21 cellular contexts compared by ENCODE assay signal in the genomic region with DNA sequence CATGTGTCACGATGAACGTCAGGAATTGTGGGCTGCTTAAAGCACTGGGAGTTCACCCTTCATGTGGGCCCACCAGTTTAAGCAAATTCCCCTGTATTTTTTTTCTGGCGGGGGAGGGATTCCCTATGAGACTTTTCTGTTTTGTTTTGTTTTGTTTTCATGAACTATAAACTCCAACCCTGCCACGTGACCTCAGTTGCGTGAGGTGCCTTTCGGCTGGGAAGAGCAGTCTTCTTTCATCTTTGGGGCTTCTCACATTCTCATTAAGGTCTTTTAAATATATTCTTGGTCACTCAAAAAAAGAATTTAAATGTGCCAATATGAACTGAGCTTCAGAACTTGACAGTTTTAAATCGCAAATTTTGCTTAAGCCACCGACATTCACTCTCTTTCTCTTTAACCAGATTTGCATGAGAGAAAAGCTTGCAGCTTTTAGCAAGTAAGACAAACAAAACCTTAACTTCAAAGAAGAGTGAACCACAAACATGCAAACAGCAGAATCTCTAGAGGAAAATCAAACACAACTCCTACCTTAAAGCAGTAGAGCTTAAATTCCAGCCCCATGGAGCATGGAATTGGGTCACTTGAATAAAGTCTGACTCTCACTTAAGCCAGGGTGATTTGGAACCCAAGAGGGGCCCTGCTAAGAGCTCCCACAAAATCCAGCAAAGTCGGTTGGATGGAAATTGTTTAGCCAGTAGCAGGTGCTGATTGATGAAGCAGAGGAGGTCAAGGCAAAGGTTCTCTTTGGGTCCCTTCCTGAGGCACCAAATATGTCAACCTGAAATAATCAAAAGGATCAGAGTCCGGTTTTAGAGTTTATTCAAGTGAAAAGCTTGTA.
DNase-seq lines count a peak whose midpoint lies in the region; ATAC-seq, FAIRE-seq and TF ChIP-seq lines count a peak whose summit lies in the region.
"Had no signal": no experiment of that assay in that cellular context is flagged by ENCODE, and none has a peak within 500 bp of the region (broad histone marks: within the 10 kb centered on the region; RNA-seq: fewer than 3 reads in every experiment).

No MANE protein-coding gene starts in this region.

- CTCF ChIA-PET in SK-N-SH (lab: Yijun Ruan, JAX), result no interaction called here

- no peak overlapping the region for H3K23ac ChIP-seq in mesenchymal stem cell (ENCODE audit: low read length in 2 of 2)

- H3K9ac ChIP-seq in SK-N-SH, result no peak overlapping the region
- no peak overlapping the region for H3K9ac ChIP-seq in mesenchymal stem cell (ENCODE audit: low read length)
- H3K9ac ChIP-seq: BLaER1 treated with 17β-estradiol and CSF1 and Interleukin-3, amounts not matched to agents 10 nM and 100 nM had no signal

- H2BK15ac ChIP-seq in mesenchymal stem cell (ENCODE audit: low read depth, poor library complexity, severe bottlenecking), result no peak overlapping the region

- H2AFZ ChIP-seq in SK-N-SH (ENCODE audit: low read depth) (no peak overlapping the region), mesenchymal stem cell (ENCODE audit: low read depth, low read length) (no peak overlapping the region)

- no peaks in the 10 kb centered on the region for H3K79me2 ChIP-seq in SK-N-SH (ENCODE audit: insufficient read depth)

- no peak for TF ChIP-seq RAD21 in SK-N-SH (IDR thresholded peaks at IDR 0.05; ENCODE audit: low read length)

- ATAC-seq in SK-N-SH treated with all-trans-retinoic acid at 6 μM for 48 hours (no peak), GM18907 (IDR thresholded peaks at IDR 0.05; ENCODE audit: unreplicated experiment) (no peak)
- ATAC-seq: CD8-positive, alpha-beta T cell; HCT116 had no signal

- H3K9me3 ChIP-seq in SK-N-SH, result no peaks in the 10 kb centered on the region
- H3K9me3 ChIP-seq in mesenchymal stem cell (ENCODE audit: control insufficient read depth, low read length), result no peaks in the 10 kb centered on the region
- H3K9me3 ChIP-seq: BLaER1 treated with 17β-estradiol and CSF1 and Interleukin-3, amounts not matched to agents 10 nM and 100 nM had no signal

- H3K27ac ChIP-seq in SK-N-SH (ENCODE audit: low read depth in 2 of 2, low read length in 1 of 2) (no peak overlapping the region), mesenchymal stem cell (ENCODE audit: low read length, poor library complexity, severe bottlenecking) (no peak overlapping the region)
- H3K27ac ChIP-seq: 22Rv1; BLaER1 treated with 17β-estradiol and CSF1 and Interleukin-3, amounts not matched to agents 10 nM and 100 nM; RWPE1 had no signal

- no peaks in the 10 kb centered on the region for H4K20me1 ChIP-seq in SK-N-SH (ENCODE audit: insufficient read depth)
- H4K20me1 ChIP-seq: BLaER1 treated with 17β-estradiol and CSF1 and Interleukin-3, amounts not matched to agents 10 nM and 100 nM had no signal

- H3K4me3 ChIP-seq in SK-N-SH (ENCODE audit: low read depth in 2 of 2, low read length in 1 of 2), result peak overlapping the region in 1 of 2 experiments; percentile 45; a peak in 1 of 4 replicates
- H3K4me3 ChIP-seq in mesenchymal stem cell (ENCODE audit: insufficient read depth in 1 of 2, low read depth in 1 of 2, low read length in 2 of 2), result no peak overlapping the region
- H3K4me3 ChIP-seq: BLaER1 treated with 17β-estradiol and CSF1 and Interleukin-3, amounts not matched to agents 10 nM and 100 nM had no signal

- H3K79me1 ChIP-seq in mesenchymal stem cell (replicated peaks; ENCODE audit: low read length, poor library complexity, severe bottlenecking), result no peaks in the 10 kb centered on the region

- H3F3A ChIP-seq in SK-N-SH (replicated peaks; ENCODE audit: insufficient read depth), result no peaks in the 10 kb centered on the region

- H2BK120ac ChIP-seq in mesenchymal stem cell (ENCODE audit: low read depth, low read length), result no peak overlapping the region

- POLR2A ChIA-PET in SK-N-SH (lab: Yijun Ruan, JAX), result no interaction called here

- H3K36me3 ChIP-seq in SK-N-SH (replicated peaks in 1 of 2; ENCODE audit: control insufficient read depth in 1 of 2, insufficient read depth in 2 of 2, low read length in 1 of 2) (no peaks in the 10 kb centered on the region), mesenchymal stem cell (ENCODE audit: control insufficient read depth in 1 of 2, insufficient read depth in 2 of 2, low read depth in 1 of 2, low read length in 2 of 2) (no peaks in the 10 kb centered on the region)
- H3K36me3 ChIP-seq: BLaER1 treated with 17β-estradiol and CSF1 and Interleukin-3, amounts not matched to agents 10 nM and 100 nM had no signal

- DNase-seq in SK-N-SH, result no peak
- DNase-seq in mesenchymal stem cell, result peak; percentile 2
- no peak for DNase-seq in NCI-H1105 (lab: John Stamatoyannopoulos, UW)
- no peak for DNase-seq in kidney tubule cell (ENCODE audit: low spot score)
- DNase-seq in A172 (ENCODE audit: low spot score), result no peak
- DNase-seq: CD8-positive, alpha-beta T cell; GOT3; Karpas-422; NCI-H1436; NCI-H187 treated with DMSO at 0.1 percent for 48 hours; NCI-H748 treated with DMSO at 0.1 percent for 48 hours; NK-92 treated with Interleukin-12 subunit alpha and Interleukin-12 subunit beta, amount 100 ng/mL, for 24 hours; SHP77 treated with DMSO at 0.1 percent for 48 hours had no signal

- no peaks in the 10 kb centered on the region for H3K4me1 ChIP-seq in SK-N-SH (ENCODE audit: control insufficient read depth in 1 of 2, insufficient read depth in 2 of 2, low read depth in 1 of 2, low read length in 1 of 2)
- H3K4me1 ChIP-seq in mesenchymal stem cell (ENCODE audit: control insufficient read depth, insufficient read depth, low read depth, low read length), result no peaks in the 10 kb centered on the region
- H3K4me1 ChIP-seq: BLaER1 treated with 17β-estradiol and CSF1 and Interleukin-3, amounts not matched to agents 10 nM and 100 nM had no signal

- H3K4ac ChIP-seq in mesenchymal stem cell (ENCODE audit: low read depth in 1 of 2, low read length in 2 of 2), result no peak overlapping the region

- H2AK5ac ChIP-seq in mesenchymal stem cell (ENCODE audit: low read length, severe bottlenecking), result no peak overlapping the region

- FAIRE-seq in endometrium (lab: Jason Lieb, UNC), result peak; percentile 83
- FAIRE-seq: GM12892 had no signal

- no peak overlapping the region for H3K14ac ChIP-seq in mesenchymal stem cell (ENCODE audit: low read length in 2 of 2)

- H2BK5ac ChIP-seq in mesenchymal stem cell (ENCODE audit: low read depth, low read length, poor library complexity, severe bottlenecking), result no peak overlapping the region

- no peak overlapping the region for H3K18ac ChIP-seq in mesenchymal stem cell (ENCODE audit: low read depth in 1 of 2, low read length in 2 of 2)

- H3K9me2 ChIP-seq in SK-N-SH, result no peaks in the 10 kb centered on the region

- WGBS in SK-N-SH (ENCODE audit: low lambda C conversion rate), result 5% methylated on average over 10 of the region's 10 CpGs
- WGBS in mesenchymal stem cell, result 46% methylated on average over 10 of the region's 10 CpGs

- 0 out of 2 replicates have a peak, but pooled peaks cover 9% of the 10 kb centered on the region for H3K27me3 ChIP-seq in SK-N-SH (ENCODE audit: insufficient read depth)
- no peaks in the 10 kb centered on the region for H3K27me3 ChIP-seq in mesenchymal stem cell (ENCODE audit: control insufficient read depth in 1 of 2, insufficient read depth in 1 of 2, low read length in 2 of 2)
- H3K27me3 ChIP-seq: BLaER1 treated with 17β-estradiol and CSF1 and Interleukin-3, amounts not matched to agents 10 nM and 100 nM had no signal

- no peak for TF ChIP-seq EP300 in SK-N-SH (IDR thresholded peaks at IDR 0.05; ENCODE audit: borderline replicate concordance in 1 of 2, low read depth in 1 of 2, low read length in 1 of 2)

- no peak for TF ChIP-seq CTCF in SK-N-SH (IDR thresholded peaks at IDR 0.05)

- H4K91ac ChIP-seq in mesenchymal stem cell (ENCODE audit: low read length), result no peak overlapping the region

- no peak overlapping the region for H4K8ac ChIP-seq in mesenchymal stem cell (ENCODE audit: low read length)

- no peak overlapping the region for H2BK12ac ChIP-seq in mesenchymal stem cell (ENCODE audit: low read length in 2 of 2)

- H3K4me2 ChIP-seq in SK-N-SH (peak overlapping the region; percentile 40; the same call in 1 of the 2 replicates), mesenchymal stem cell (ENCODE audit: low read length, poor library complexity, severe bottlenecking) (no peak overlapping the region)
- H3K4me2 ChIP-seq: BLaER1 treated with 17β-estradiol and CSF1 and Interleukin-3, amounts not matched to agents 10 nM and 100 nM had no signal

TF ChIP-seq in SK-N-SH, 30 proteins besides CTCF, POLR2A, EP300 and RAD21 (continues in another document):
- TF ChIP-seq, protein P1, sequence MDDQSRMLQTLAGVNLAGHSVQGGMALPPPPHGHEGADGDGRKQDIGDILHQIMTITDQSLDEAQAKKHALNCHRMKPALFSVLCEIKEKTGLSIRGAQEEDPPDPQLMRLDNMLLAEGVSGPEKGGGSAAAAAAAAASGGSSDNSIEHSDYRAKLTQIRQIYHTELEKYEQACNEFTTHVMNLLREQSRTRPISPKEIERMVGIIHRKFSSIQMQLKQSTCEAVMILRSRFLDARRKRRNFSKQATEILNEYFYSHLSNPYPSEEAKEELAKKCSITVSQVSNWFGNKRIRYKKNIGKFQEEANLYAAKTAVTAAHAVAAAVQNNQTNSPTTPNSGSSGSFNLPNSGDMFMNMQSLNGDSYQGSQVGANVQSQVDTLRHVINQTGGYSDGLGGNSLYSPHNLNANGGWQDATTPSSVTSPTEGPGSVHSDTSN (IDR thresholded peaks at IDR 0.05), result no peak
- TF ChIP-seq FOSL2 (IDR thresholded peaks at IDR 0.05; ENCODE audit: borderline replicate concordance, low read depth) (no peak), RXRA (IDR thresholded peaks at IDR 0.05; ENCODE audit: borderline replicate concordance, low read depth) (no peak)

TF ChIP-seq in SK-N-SH treated with all-trans-retinoic acid at 6 μM for 48 hours, 23 proteins besides CTCF, POLR2A, EP300 and RAD21 (continues in another document):
- TF ChIP-seq ZNF70 (CRISPR knock-in tag; IDR thresholded peaks at IDR 0.05), result no peak
- no peak for TF ChIP-seq ISL1 (CRISPR knock-in tag; IDR thresholded peaks at IDR 0.05)
- TF ChIP-seq TOX (CRISPR knock-in tag; IDR thresholded peaks at IDR 0.05; ENCODE audit: borderline replicate concordance), result no peak
- no peak for TF ChIP-seq ZFP30 (CRISPR knock-in tag; IDR thresholded peaks at IDR 0.05)
- TF ChIP-seq, protein P2, sequence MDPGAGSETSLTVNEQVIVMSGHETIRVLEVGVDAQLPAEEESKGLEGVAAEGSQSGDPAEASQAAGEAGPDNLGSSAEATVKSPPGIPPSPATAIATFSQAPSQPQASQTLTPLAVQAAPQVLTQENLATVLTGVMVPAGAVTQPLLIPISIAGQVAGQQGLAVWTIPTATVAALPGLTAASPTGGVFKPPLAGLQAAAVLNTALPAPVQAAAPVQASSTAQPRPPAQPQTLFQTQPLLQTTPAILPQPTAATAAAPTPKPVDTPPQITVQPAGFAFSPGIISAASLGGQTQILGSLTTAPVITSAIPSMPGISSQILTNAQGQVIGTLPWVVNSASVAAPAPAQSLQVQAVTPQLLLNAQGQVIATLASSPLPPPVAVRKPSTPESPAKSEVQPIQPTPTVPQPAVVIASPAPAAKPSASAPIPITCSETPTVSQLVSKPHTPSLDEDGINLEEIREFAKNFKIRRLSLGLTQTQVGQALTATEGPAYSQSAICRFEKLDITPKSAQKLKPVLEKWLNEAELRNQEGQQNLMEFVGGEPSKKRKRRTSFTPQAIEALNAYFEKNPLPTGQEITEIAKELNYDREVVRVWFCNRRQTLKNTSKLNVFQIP (CRISPR knock-in tag; IDR thresholded peaks at IDR 0.05; ENCODE audit: borderline replicate concordance, low read depth), result no peak
